24 cellular contexts compared by ENCODE assay signal in the genomic region with DNA sequence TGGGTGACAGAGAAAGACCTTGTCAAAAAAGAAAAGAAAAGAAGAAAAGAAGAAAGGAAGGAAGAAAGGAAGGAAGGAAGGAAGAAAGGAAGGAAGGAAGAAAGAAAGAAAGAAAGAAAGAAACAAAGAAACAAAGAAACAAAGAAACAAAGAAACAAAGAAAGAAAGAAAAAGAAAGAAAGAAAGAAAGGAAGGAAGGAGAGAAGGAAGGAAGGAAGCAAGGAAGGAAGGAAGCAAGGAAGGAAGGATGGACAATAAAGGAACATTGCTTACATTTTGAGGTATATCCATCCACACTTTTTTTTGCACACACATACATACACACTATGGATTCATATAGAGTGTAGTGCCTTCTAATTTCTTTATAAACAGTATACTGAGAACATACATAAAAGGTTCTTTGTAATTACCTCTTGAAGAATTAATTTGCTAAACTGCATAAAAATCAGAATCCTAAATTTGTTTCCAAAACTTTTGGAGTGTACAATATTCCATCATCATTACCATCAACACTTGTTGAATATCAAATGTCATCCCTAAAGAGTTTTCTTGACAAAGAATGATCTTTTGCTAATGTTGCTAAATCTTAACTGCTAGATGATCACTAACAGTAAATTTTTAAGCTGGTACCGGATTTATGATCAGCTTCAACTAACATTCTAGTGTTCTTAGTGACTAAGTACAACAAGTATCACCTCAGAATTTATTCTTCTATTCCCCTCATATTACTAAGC. TPM values are rescaled to one million over a fixed set of nuclear protein-coding genes. Genes with fewer than 3 reads are reported as not detected.
DNase-seq lines count a peak whose midpoint lies in the region; ATAC-seq, FAIRE-seq and TF ChIP-seq lines count a peak whose summit lies in the region.
"Had no signal": no experiment of that assay in that cellular context is flagged by ENCODE, and none has a peak within 500 bp of the region (broad histone marks: within the 10 kb centered on the region; RNA-seq: fewer than 3 reads in every experiment).

No MANE protein-coding gene starts in this region.

- TF ChIP-seq CTCF in Panc1 (IDR thresholded peaks at IDR 0.05) (no peak), K562 (IDR thresholded peaks at IDR 0.05 in 2 of 3, conservative IDR thresholded peaks at IDR 0.05 in 1 of 3; ENCODE audit: insufficient read depth in 2 of 3, low read depth in 1 of 3, low read length in 3 of 3) (no peak)

- H3K9ac ChIP-seq in K562 (ENCODE audit: insufficient read depth in 1 of 2, low read depth in 2 of 2, low read length in 2 of 2) (no peak overlapping the region), subcutaneous abdominal adipose tissue (ENCODE audit: low read length in 5 of 5) (no peak overlapping the region)
- H3K9ac ChIP-seq: SK-N-SH had no signal

- no peak for FAIRE-seq in K562 (lab: Jason Lieb, UNC)
- FAIRE-seq: A204.1, GM12892 had no signal

- no peaks in the 10 kb centered on the region for H3K9me3 Mint-ChIP-seq in activated naive CD4-positive, alpha-beta T cell treated with anti-CD3 and anti-CD28 coated beads, Interleukin-2, amount 10 ng/mL, durations not matched to agents 7 days and 5 days
- no peaks in the 10 kb centered on the region for H3K9me3 Mint-ChIP-seq in activated CD4-positive, alpha-beta T cell treated with anti-CD3 and anti-CD28 coated beads, Interleukin-2, amount 10 ng/mL, durations not matched to agents 7 days and 5 days
- H3K9me3 Mint-ChIP-seq: natural killer cell treated with Interleukin-12 subunit alpha and Interleukin-12 subunit beta and Interleukin-15 and Interleukin-18, amount 100 ng/mL, for 72 hours; T-helper 1 cell treated with Interleukin-12 subunit alpha and Interleukin-12 subunit beta and Interleukin-4 antibody, amounts not matched to agents 30 μg/mL and 1 μg/mL, for 36 hours had no signal

- peaks cover 29% of the 10 kb centered on the region for H3K4me1 Mint-ChIP-seq in activated naive CD4-positive, alpha-beta T cell treated with anti-CD3 and anti-CD28 coated beads, Interleukin-2, amount 10 ng/mL, durations not matched to agents 7 days and 5 days
- H3K4me1 Mint-ChIP-seq in activated CD4-positive, alpha-beta T cell treated with anti-CD3 and anti-CD28 coated beads, Interleukin-2, amount 10 ng/mL, durations not matched to agents 7 days and 5 days: peaks cover 24% of the 10 kb centered on the region

- no peaks in the 10 kb centered on the region for H4K20me1 ChIP-seq in K562 (replicated peaks; ENCODE audit: control insufficient read depth, insufficient read depth, low read length)

- ATAC-seq in Panc1 (no peak), K562 (no peak)

- in situ Hi-C loops in Panc1 (cut with HindIII; ENCODE audit: low pct_unique_long_range_greater_than_20kb, low sequenced_read_pairs) (loop anchor here (25.0 kb wide), 1 partner anchor 136 kb away; no protein-coding TSS in a partner anchor), K562 (cut with MboI) (no loop called here)

- intact Hi-C loops in Panc1 (cut with micrococcal nuclease; ENCODE audit: unreplicated experiment) (no loop called here), K562 (cut with micrococcal nuclease) (no loop called here)

- POLR2A ChIA-PET in Panc1 (lab: Charles Lee) (interaction anchor here (1.0 kb wide), 1 partner anchor 9 kb away, joined by 3 read pairs; no protein-coding TSS in a partner anchor), K562 (lab: Yijun Ruan, JAX) (interaction anchor here (0.5 to 5.9 kb wide), 2 partner anchors 11 to 245 kb away, joined by 3 to 62 read pairs; a partner anchor contains a TSS)
- POLR2A ChIA-PET in activated CD4-positive, alpha-beta T cell treated with anti-CD3 and anti-CD28 coated beads, Interleukin-2, amount 10 ng/mL, durations not matched to agents 7 days and 5 days (lab: Charles Lee): no interaction called here

- TF ChIP-seq EP300 in K562 (IDR thresholded peaks at IDR 0.05; ENCODE audit: low read length): no peak

- CTCF ChIA-PET in activated naive CD4-positive, alpha-beta T cell treated with anti-CD3 and anti-CD28 coated beads, Interleukin-2, amount 10 ng/mL, durations not matched to agents 7 days and 5 days (lab: Charles Lee): interaction anchor here (1.3 to 2.7 kb wide), 4 partner anchors 12 to 112 kb away, joined by 3 to 17 read pairs (median 8); a partner anchor contains a TSS
- CTCF ChIA-PET in Panc1 (lab: Charles Lee): no interaction called here
- CTCF ChIA-PET in K562 (lab: Yijun Ruan, JAX; ENCODE audit: low intra/inter-chr PET ratio): no interaction called here
- CTCF ChIA-PET in activated CD4-positive, alpha-beta T cell treated with anti-CD3 and anti-CD28 coated beads, Interleukin-2, amount 10 ng/mL, durations not matched to agents 7 days and 5 days (lab: Charles Lee): interaction anchor here (1.0 to 2.6 kb wide), 3 partner anchors 9 to 87 kb away, joined by 3 to 7 read pairs (median 4); no protein-coding TSS in a partner anchor

- BruUV-seq in Panc1 (replicated peaks; lab: Mats Ljungman, UMichigan) (no TSS peak), K562 (replicated peaks; lab: Mats Ljungman, UMichigan) (no TSS peak)

- H3K36me3 ChIP-seq in Panc1 (ENCODE audit: control insufficient read depth, insufficient read depth, low read length): no peaks in the 10 kb centered on the region
- H3K36me3 ChIP-seq in K562 (ENCODE audit: control insufficient read depth, insufficient read depth, low read length): no peaks in the 10 kb centered on the region
- H3K36me3 ChIP-seq in subcutaneous abdominal adipose tissue (ENCODE audit: control insufficient read depth in 5 of 5, insufficient read depth in 5 of 5, low read length in 5 of 5): no peaks in the 10 kb centered on the region
- H3K36me3 ChIP-seq: breast epithelium, gastrocnemius medialis, lower lobe of right lung, thoracic aorta had no signal

- WGBS in K562 (ENCODE audit: insufficient coverage, low coverage, missing lambda C conversion rate): 27% methylated on average over 1 of the region's 1 CpG

- H3K27ac ChIP-seq in Panc1 (ENCODE audit: low read length): peak overlapping the region; percentile 37; the same call in 1 of the 2 replicates
- no peak overlapping the region for H3K27ac ChIP-seq in K562 (ENCODE audit: extremely low read depth, low read depth, low read length)
- H3K27ac ChIP-seq in subcutaneous abdominal adipose tissue (ENCODE audit: low read depth, low read length): peak overlapping the region; percentile 25
- H3K27ac ChIP-seq: HL-60, lower lobe of right lung, thoracic aorta had no signal

- H3K9me1 ChIP-seq in K562 (ENCODE audit: control insufficient read depth, insufficient read depth, low read length): no peaks in the 10 kb centered on the region

- H3K4me3 ChIP-seq in Panc1 (ENCODE audit: low read depth in 2 of 2, low read length in 2 of 2): no peak overlapping the region
- H3K4me3 ChIP-seq in K562: no peak overlapping the region
- H3K4me3 ChIP-seq in subcutaneous abdominal adipose tissue (ENCODE audit: low read depth in 1 of 5, low read length in 5 of 5): no peak overlapping the region
- H3K4me3 ChIP-seq: breast epithelium, gastrocnemius medialis, lower lobe of right lung, PC-9, thoracic aorta had no signal

- no peak for TF ChIP-seq POLR2A in K562 (conservative IDR thresholded peaks at IDR 0.05)

- peaks cover 22% of the 10 kb centered on the region for H3K27me3 Mint-ChIP-seq in activated naive CD4-positive, alpha-beta T cell treated with anti-CD3 and anti-CD28 coated beads, Interleukin-2, amount 10 ng/mL, durations not matched to agents 7 days and 5 days
- peaks cover 30% of the 10 kb centered on the region for H3K27me3 Mint-ChIP-seq in activated CD4-positive, alpha-beta T cell treated with anti-CD3 and anti-CD28 coated beads, Interleukin-2, amount 10 ng/mL, durations not matched to agents 7 days and 5 days

- H3K9me3 ChIP-seq in Panc1 (ENCODE audit: control insufficient read depth, insufficient read depth, low read depth, low read length): no peaks in the 10 kb centered on the region
- no peaks in the 10 kb centered on the region for H3K9me3 ChIP-seq in K562 (replicated peaks; ENCODE audit: control insufficient read depth, insufficient read depth, low read depth, low read length)
- H3K9me3 ChIP-seq in subcutaneous abdominal adipose tissue (ENCODE audit: control insufficient read depth in 5 of 5, low read length in 5 of 5): no peaks in the 10 kb centered on the region
- H3K9me3 ChIP-seq: breast epithelium, gastrocnemius medialis, lower lobe of right lung, SK-N-SH, thoracic aorta had no signal

- peaks cover 30% of the 10 kb centered on the region for H3K4me1 ChIP-seq in Panc1 (ENCODE audit: control insufficient read depth, insufficient read depth, low read length)
- peaks cover 3 to 9% of the 10 kb centered on the region in 2 experiments; a peak in 2 of 5 replicates for H3K4me1 ChIP-seq in K562 (replicated peaks in 1 of 2; ENCODE audit: control insufficient read depth in 2 of 2, insufficient read depth in 2 of 2, low read length in 2 of 2)
- peaks cover 0 to 10% (median 6%) of the 10 kb centered on the region in 5 donors for H3K4me1 ChIP-seq in subcutaneous abdominal adipose tissue (ENCODE audit: control insufficient read depth in 5 of 5, insufficient read depth in 5 of 5, low read length in 5 of 5)
- H3K4me1 ChIP-seq: breast epithelium had no signal

- H3K36me3 Mint-ChIP-seq in activated naive CD4-positive, alpha-beta T cell treated with anti-CD3 and anti-CD28 coated beads, Interleukin-2, amount 10 ng/mL, durations not matched to agents 7 days and 5 days: no peaks in the 10 kb centered on the region
- H3K36me3 Mint-ChIP-seq in activated CD4-positive, alpha-beta T cell treated with anti-CD3 and anti-CD28 coated beads, Interleukin-2, amount 10 ng/mL, durations not matched to agents 7 days and 5 days (ENCODE audit: low read depth): no peaks in the 10 kb centered on the region
- H3K36me3 Mint-ChIP-seq: natural killer cell treated with Interleukin-12 subunit alpha and Interleukin-12 subunit beta and Interleukin-15 and Interleukin-18, amount 100 ng/mL, for 72 hours had no signal

- H3K4me2 ChIP-seq in K562 (ENCODE audit: insufficient read depth, low read length): no peak overlapping the region

- H3K27me3 ChIP-seq in Panc1 (ENCODE audit: control insufficient read depth, insufficient read depth, low read length) (no peaks in the 10 kb centered on the region), K562 (ENCODE audit: control insufficient read depth in 2 of 2, insufficient read depth in 2 of 2, low read length in 2 of 2) (no peaks in the 10 kb centered on the region), subcutaneous abdominal adipose tissue (ENCODE audit: control insufficient read depth in 5 of 5, insufficient read depth in 4 of 5, low read length in 5 of 5) (no peaks in the 10 kb centered on the region)
- H3K27me3 ChIP-seq: breast epithelium, gastrocnemius medialis had no signal

- H3K79me2 ChIP-seq in K562 (ENCODE audit: control insufficient read depth, insufficient read depth, low read length): no peaks in the 10 kb centered on the region

- H3K4me3 Mint-ChIP-seq in activated naive CD4-positive, alpha-beta T cell treated with anti-CD3 and anti-CD28 coated beads, Interleukin-2, amount 10 ng/mL, durations not matched to agents 7 days and 5 days: no peak overlapping the region
- H3K4me3 Mint-ChIP-seq in activated CD4-positive, alpha-beta T cell treated with anti-CD3 and anti-CD28 coated beads, Interleukin-2, amount 10 ng/mL, durations not matched to agents 7 days and 5 days: no peak overlapping the region
- H3K4me3 Mint-ChIP-seq: natural killer cell treated with Interleukin-12 subunit alpha and Interleukin-12 subunit beta and Interleukin-15 and Interleukin-18, amount 100 ng/mL, for 72 hours had no signal

- no peak for DNase-seq in activated naive CD4-positive, alpha-beta T cell treated with anti-CD3 and anti-CD28 coated beads, Interleukin-2, amount 10 ng/mL, durations not matched to agents 7 days and 5 days
- no peak for DNase-seq in activated naive CD4-positive, alpha-beta T cell treated with anti-CD3 and anti-CD28 coated beads, Interleukin-2, amount 50 U/mL, for 16 hours
- no peak for DNase-seq in Panc1 (ENCODE audit: low read depth, low spot score)
- DNase-seq in K562 (ENCODE audit: extremely low read depth in 1 of 4, low spot score in 3 of 4): no peak
- DNase-seq in GM03348 (ENCODE audit: low spot score): no peak
- DNase-seq in HCEC 1CT: no peak
- no peak for DNase-seq in activated CD4-positive, alpha-beta T cell treated with anti-CD3 and anti-CD28 coated beads, Interleukin-2, amount 10 ng/mL, durations not matched to agents 7 days and 5 days
- DNase-seq: AML-193; kidney glomerular epithelial cell; lower lobe of right lung; NCI-H2227 treated with DMSO at 0.1 percent for 48 hours; NCI-H526 treated with DMSO at 0.1 percent for 48 hours; NK-92 treated with Interleukin-12 subunit alpha and Interleukin-12 subunit beta, amount 100 ng/mL, for 24 hours; PC-9 had no signal

- no peak overlapping the region for H2AFZ ChIP-seq in K562 (ENCODE audit: low read depth, low read length)
- H2AFZ ChIP-seq: PC-9 had no signal

- no peak for TF ChIP-seq RAD21 in K562 (CRISPR knock-in tag; conservative IDR thresholded peaks at IDR 0.05 in 1 of 2, IDR thresholded peaks at IDR 0.05 in 1 of 2)

- H3K27ac Mint-ChIP-seq in activated naive CD4-positive, alpha-beta T cell treated with anti-CD3 and anti-CD28 coated beads, Interleukin-2, amount 10 ng/mL, durations not matched to agents 7 days and 5 days: peak overlapping the region; percentile 85
- H3K27ac Mint-ChIP-seq in activated CD4-positive, alpha-beta T cell treated with anti-CD3 and anti-CD28 coated beads, Interleukin-2, amount 10 ng/mL, durations not matched to agents 7 days and 5 days: no peak overlapping the region
- H3K27ac Mint-ChIP-seq: natural killer cell treated with Interleukin-12 subunit alpha and Interleukin-12 subunit beta and Interleukin-15 and Interleukin-18, amount 100 ng/mL, for 72 hours had no signal

RNA-seq across cellular contexts. Expression of a gene that starts 11.4 kb away (rescaled TPM):
- total RNA-seq in Panc1 (2021; ENCODE audit: unreplicated experiment) (106 TPM), K562 (2014; rRNA removed) (124 and 128 TPM in 2 replicates), K562 (2014; rRNA removed; fragmentation: Illumina TruSeq; extraction: Trizol) (47.2 and 53.9 TPM in 2 replicates), K562 (2015; rRNA removed; fragmentation: Illumina TruSeq; extraction: Trizol) (35.6 and 36.3 TPM in 2 replicates), K562 (2021) (131 and 156 TPM in 2 replicates)
- polyA plus RNA-seq in Panc1 (2012; ENCODE audit: insufficient read length): 91.6 TPM
- 90.8 and 102 TPM in 2 replicates for total RNA-seq in K562 (2011; cell fraction: chromatin; rRNA removed; ENCODE audit: low replicate concordance)
- 107 and 116 TPM in 2 replicates for total RNA-seq in K562 (2011; cell fraction: nucleolus; rRNA removed)
- 70.0 and 72.2 TPM in 2 replicates for total RNA-seq in K562 (2011; cell fraction: nucleoplasm; rRNA removed)
- polyA plus RNA-seq in K562 (2011; rRNA removed) (62.1 and 67.7 TPM in 2 replicates), K562 (2014; fragmentation: Illumina TruSeq; extraction: Trizol) (70.7 and 71.9 TPM in 2 replicates), K562 (2014; fragmentation: Nextera tagmentation; extraction: Ambion mirVana) (10 to 100 TPM; 21.3 to 22.4 TPM), K562 (2014; rRNA removed) (118 and 142 TPM in 2 replicates)
- polyA plus RNA-seq in K562 (2011; cell fraction: cytosol; rRNA removed): 70.5 and 81.1 TPM in 2 replicates
- polyA plus RNA-seq in K562 (2011; cell fraction: nucleus; rRNA removed): 121 and 179 TPM in 2 replicates
- polyA plus RNA-seq in K562 (2012): 105 and 115 TPM in 2 replicates
- polyA minus RNA-seq in K562 (2011; rRNA and poly(A)+ RNA removed): 20.1 and 28.5 TPM in 2 replicates
- 39.4 and 64.1 TPM in 2 replicates for polyA minus RNA-seq in K562 (2011; cell fraction: cytosol; rRNA and poly(A)+ RNA removed)
- polyA minus RNA-seq in K562 (2011; cell fraction: nucleus; rRNA and poly(A)+ RNA removed): 113 and 146 TPM in 2 replicates
- 10 to 100 TPM; 14.2 to 16.6 TPM for total RNA-seq in activated CD4-positive, alpha-beta T cell treated with anti-CD3 and anti-CD28 coated beads, Interleukin-2, amount 10 ng/mL, durations not matched to agents 7 days and 5 days

Comparison
In these comparisons a context has a peak if more than half of its experiments do, and no peak if none do; other contexts are left out.
1. CTCF ChIA-PET loops: an anchor here in activated naive CD4-positive, alpha-beta T cell treated with anti-CD3 and anti-CD28 coated beads, Interleukin-2, amount 10 ng/mL, durations not matched to agents 7 days and 5 days (1.3 to 2.7 kb wide) and activated CD4-positive, alpha-beta T cell treated with anti-CD3 and anti-CD28 coated beads, Interleukin-2, amount 10 ng/mL, durations not matched to agents 7 days and 5 days (1.0 to 2.6 kb wide); none called in Panc1 and K562.